8 cellular contexts compared by ENCODE assay signal in the genomic region with DNA sequence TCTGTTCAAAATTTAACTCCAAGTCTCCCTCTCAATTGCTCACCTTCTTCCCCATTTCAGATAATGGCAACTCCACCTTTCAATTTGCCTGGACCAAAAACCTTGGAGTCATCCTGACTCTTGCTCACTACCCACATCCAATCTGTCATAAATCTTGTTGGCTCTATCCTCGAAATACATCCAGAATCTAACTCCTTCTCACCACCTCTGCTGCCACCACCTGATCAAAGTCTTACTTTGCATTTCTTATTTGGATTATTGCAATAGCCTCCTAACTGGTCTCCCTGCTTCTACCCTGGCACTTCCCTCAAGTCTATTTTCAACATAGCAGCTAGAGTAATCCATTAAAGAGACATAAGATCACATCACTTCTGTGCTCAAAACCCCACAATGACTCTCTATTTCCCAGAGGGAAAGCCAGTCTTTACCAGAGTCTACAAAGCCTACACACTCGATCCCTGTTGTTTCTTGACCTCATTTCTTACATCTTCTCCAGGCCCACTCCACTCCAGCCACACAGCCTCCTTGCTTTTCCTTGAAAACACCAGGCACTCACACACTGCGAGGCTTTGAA.
DNase-seq lines count a peak whose midpoint lies in the region; ATAC-seq and TF ChIP-seq lines count a peak whose summit lies in the region.
"Had no signal": no experiment of that assay in that cellular context is flagged by ENCODE, and none has a peak within 500 bp of the region (broad histone marks: within the 10 kb centered on the region; RNA-seq: fewer than 3 reads in every experiment).

No MANE protein-coding gene starts in this region.

- no peaks in the 10 kb centered on the region for H3K36me3 ChIP-seq in Loucy (ENCODE audit: insufficient read depth, low read length)

- H3K79me2 ChIP-seq in Loucy (ENCODE audit: insufficient read depth, low read length): no peaks in the 10 kb centered on the region

- H3K4me2 ChIP-seq in Loucy (ENCODE audit: low read depth, low read length, poor library complexity, severe bottlenecking): no peak overlapping the region

- H4K20me1 ChIP-seq in Loucy (ENCODE audit: insufficient read depth, low read length, poor library complexity, severe bottlenecking): no peaks in the 10 kb centered on the region

- H3K4me1 ChIP-seq in Loucy (ENCODE audit: insufficient read depth, low read length, poor library complexity, severe bottlenecking): no peaks in the 10 kb centered on the region

- TF ChIP-seq CTCF in GM12865 (IDR thresholded peaks at IDR 0.05; ENCODE audit: insufficient read depth, low read depth, low read length, missing control alignments) (peak; percentile 27), Loucy (conservative IDR thresholded peaks at IDR 0.05; ENCODE audit: low read length) (peak; percentile 50)

- DNase-seq in GM12865 (ENCODE audit: low read depth) (peak; percentile 30), astrocyte of the hippocampus (ENCODE audit: low read depth, low spot score) (peak; percentile 46), midbrain (lab: John Stamatoyannopoulos, UW) (peak; percentile 33), CD1c-positive myeloid dendritic cell (ENCODE audit: extremely low spot score) (no peak)
- no peak for DNase-seq in stimulated activated CD8-positive, alpha-beta memory T cell treated with anti-CD3 and anti-CD28 coated beads, Interleukin-4, amount 100 ng/mL, for 48 hours
- DNase-seq: aorta had no signal

- H3K27me3 ChIP-seq in Loucy (ENCODE audit: insufficient read depth, low read length, poor library complexity, severe bottlenecking): no peaks in the 10 kb centered on the region

- no peak overlapping the region for H2AFZ ChIP-seq in Loucy (ENCODE audit: low read length)

- ATAC-seq in HG02798 (IDR thresholded peaks at IDR 0.05; ENCODE audit: poor library complexity, unreplicated experiment): no peak

- no peaks in the 10 kb centered on the region for H3K9me2 ChIP-seq in Loucy (replicated peaks; ENCODE audit: low read depth, low read length)

- no peaks in the 10 kb centered on the region for H3F3A ChIP-seq in Loucy (ENCODE audit: low read depth)

- H3K4me3 ChIP-seq in GM12865 (ENCODE audit: low read depth, low read length): no peak overlapping the region
- H3K4me3 ChIP-seq in Loucy (ENCODE audit: low read length, poor library complexity, severe bottlenecking): no peak overlapping the region

- no peak overlapping the region for H3K9ac ChIP-seq in Loucy (ENCODE audit: low read depth, low read length, poor library complexity, severe bottlenecking)

- no peaks in the 10 kb centered on the region for H3K9me3 ChIP-seq in Loucy (ENCODE audit: insufficient read depth, low read depth, low read length)

Comparison
In these comparisons a context has a peak if more than half of its experiments do, and no peak if none do; other contexts are left out.
1. DNase-seq: peak in GM12865 (single experiment), astrocyte of the hippocampus (single experiment) and midbrain (single experiment); none in stimulated activated CD8-positive, alpha-beta memory T cell treated with anti-CD3 and anti-CD28 coated beads, Interleukin-4, amount 100 ng/mL, for 48 hours (single experiment) and CD1c-positive myeloid dendritic cell (single experiment).